8 cellular contexts compared by ENCODE assay signal in genomic region chr7:141737836-141738591, GRCh38. TPM values are rescaled to one million over a fixed set of nuclear protein-coding genes. Genes with fewer than 3 reads are reported as not detected.
DNase-seq lines count a peak whose midpoint lies in the region; ATAC-seq and TF ChIP-seq lines count a peak whose summit lies in the region.

Gene SSBP1, plus strand, starts transcription at chr7:141738358. Its CDS starts 809 bp downstream, at chr7:141739167.

- TF ChIP-seq POLR2A in NB4 (IDR thresholded peaks at IDR 0.05; ENCODE audit: extremely low read depth, insufficient read length): peak; percentile 96

- H3K27me3 ChIP-seq in SK-N-SH (ENCODE audit: insufficient read depth) (no peaks in the 10 kb centered on the region), thoracic aorta (replicated peaks; ENCODE audit: insufficient read depth) (no peaks in the 10 kb centered on the region)

- H3F3A ChIP-seq in SK-N-SH (replicated peaks; ENCODE audit: insufficient read depth): peaks cover 4% of the 10 kb centered on the region

- H3K4me1 ChIP-seq in SK-N-SH (ENCODE audit: control insufficient read depth in 1 of 2, insufficient read depth in 2 of 2, low read depth in 1 of 2, low read length in 1 of 2) (peaks cover 6 to 26% of the 10 kb centered on the region in 2 experiments; a peak in 2 of 4 replicates), thoracic aorta (ENCODE audit: control insufficient read depth in 1 of 2, low read depth in 2 of 2) (peaks cover 5 to 18% of the 10 kb centered on the region in 2 donors)

- H3K36me3 Mint-ChIP-seq in HFFc6 (ENCODE audit: low read depth): peaks cover 24% of the 10 kb centered on the region
- peaks cover 27% of the 10 kb centered on the region for H3K36me3 Mint-ChIP-seq in activated naive CD4-positive, alpha-beta T cell treated with anti-CD3 and anti-CD28 coated beads, Interleukin-2, amount 50 U/mL, for 24 hours

- H3K36me3 ChIP-seq in SK-N-SH (replicated peaks in 1 of 2; ENCODE audit: control insufficient read depth in 1 of 2, insufficient read depth in 2 of 2, low read length in 1 of 2) (peaks cover 35 to 37% of the 10 kb centered on the region in 2 experiments), thoracic aorta (peaks cover 12% of the 10 kb centered on the region)

- H3K27ac ChIP-seq in SK-N-SH (ENCODE audit: low read depth in 2 of 2, low read length in 1 of 2) (peak within 1 kb of the TSS; percentile 69 to 93), thoracic aorta (peak within 1 kb of the TSS; percentile 64 to 76)

- CTCF ChIA-PET in SK-N-SH (lab: Yijun Ruan, JAX): interaction anchor here (0.6 to 9.4 kb wide), 51 partner anchors 10 to 1573 kb away, joined by 3 to 124 read pairs (median 5); partner anchors contain the start of genes AGK, DENND11, MRPS33 and TAS2R3

- POLR2A ChIA-PET in SK-N-SH (lab: Yijun Ruan, JAX): interaction anchor here (0.6 to 1.3 kb wide), 18 partner anchors 16 to 723 kb away, joined by 3 to 7 read pairs (median 4); partner anchors contain the start of genes AGK, DENND11 and MRPS33

- ATAC-seq in omental fat pad (ENCODE audit: low FRiP score): peak; percentile 98
- ATAC-seq in thoracic aorta (ENCODE audit: insufficient number of reproducible peaks, low FRiP score, low read depth): peak; percentile 96

- H3K9me3 Mint-ChIP-seq in HFFc6: no peaks in the 10 kb centered on the region
- no peaks in the 10 kb centered on the region for H3K9me3 Mint-ChIP-seq in activated naive CD4-positive, alpha-beta T cell treated with anti-CD3 and anti-CD28 coated beads, Interleukin-2, amount 50 U/mL, for 24 hours

- H3K4me2 ChIP-seq in SK-N-SH: peak within 1 kb of the TSS; percentile 78

- peak in 1 of 2 experiments; percentile 59; a peak in 2 of 4 replicates for TF ChIP-seq EP300 in SK-N-SH (IDR thresholded peaks at IDR 0.05; ENCODE audit: borderline replicate concordance in 1 of 2, low read depth in 1 of 2, low read length in 1 of 2)

- TF ChIP-seq RAD21 in SK-N-SH (IDR thresholded peaks at IDR 0.05; ENCODE audit: low read length): peak; percentile 61

- H3K4me3 Mint-ChIP-seq in HFFc6: peak within 1 kb of the TSS; percentile 99
- peak within 1 kb of the TSS; percentile 98 for H3K4me3 Mint-ChIP-seq in activated naive CD4-positive, alpha-beta T cell treated with anti-CD3 and anti-CD28 coated beads, Interleukin-2, amount 50 U/mL, for 24 hours

- H3K4me3 ChIP-seq in GM08714 (ENCODE audit: low read length) (peak within 1 kb of the TSS; percentile 75), NB4 (ENCODE audit: low read depth, low read length) (peak within 1 kb of the TSS; percentile 97), SK-N-SH (ENCODE audit: low read depth in 2 of 2, low read length in 1 of 2) (peak within 1 kb of the TSS; percentile 94 to 95), thoracic aorta (peak within 1 kb of the TSS; percentile 74)

- TF ChIP-seq CTCF in HFFc6 (IDR thresholded peaks at IDR 0.05) (peak; percentile 86), NB4 (IDR thresholded peaks at IDR 0.05; ENCODE audit: low read depth, low read length) (peak; percentile 98), SK-N-SH (IDR thresholded peaks at IDR 0.05) (peak; percentile 99), omental fat pad (IDR thresholded peaks at IDR 0.05) (peak in 2 of 3 donors; percentile 39 to 46), thoracic aorta (IDR thresholded peaks at IDR 0.05) (peak; percentile 77)

- H3K79me2 ChIP-seq in SK-N-SH (ENCODE audit: insufficient read depth): peaks cover 40% of the 10 kb centered on the region

- H3K9ac ChIP-seq in SK-N-SH: peak within 1 kb of the TSS; percentile 83

- H3K4me1 Mint-ChIP-seq in HFFc6 (ENCODE audit: low read depth): peaks cover 32% of the 10 kb centered on the region
- H3K4me1 Mint-ChIP-seq in activated naive CD4-positive, alpha-beta T cell treated with anti-CD3 and anti-CD28 coated beads, Interleukin-2, amount 50 U/mL, for 24 hours: peaks cover 54% of the 10 kb centered on the region

- no peaks in the 10 kb centered on the region for H4K20me1 ChIP-seq in SK-N-SH (ENCODE audit: insufficient read depth)

- 2% methylated on average over 46 of the region's 46 CpGs for WGBS in SK-N-SH (ENCODE audit: low lambda C conversion rate)

- peak within 1 kb of the TSS; percentile 99 for H2AFZ ChIP-seq in SK-N-SH (ENCODE audit: low read depth)

- H3K27me3 Mint-ChIP-seq in HFFc6 (ENCODE audit: insufficient read depth): no peaks in the 10 kb centered on the region
- no peaks in the 10 kb centered on the region for H3K27me3 Mint-ChIP-seq in activated naive CD4-positive, alpha-beta T cell treated with anti-CD3 and anti-CD28 coated beads, Interleukin-2, amount 50 U/mL, for 24 hours

- no peaks in the 10 kb centered on the region for H3K9me3 ChIP-seq in SK-N-SH
- no peaks in the 10 kb centered on the region for H3K9me3 ChIP-seq in thoracic aorta

- peak within 1 kb of the TSS; percentile 97 for H3K27ac Mint-ChIP-seq in HFFc6
- H3K27ac Mint-ChIP-seq in activated naive CD4-positive, alpha-beta T cell treated with anti-CD3 and anti-CD28 coated beads, Interleukin-2, amount 50 U/mL, for 24 hours: peak within 1 kb of the TSS; percentile 99

- DNase-seq in HFFc6: peak; percentile 94
- peak; percentile 99 for DNase-seq in NB4 (ENCODE audit: low read depth)
- DNase-seq in SK-N-SH: peak; percentile 88
- DNase-seq in glomerular endothelial cell (ENCODE audit: extremely low read depth, low read depth, low spot score): peak; percentile 90
- peak; percentile 48 for DNase-seq in omental fat pad (ENCODE audit: low spot score)
- peak; percentile 56 for DNase-seq in thoracic aorta (ENCODE audit: low spot score)

- no peaks in the 10 kb centered on the region for H3K9me2 ChIP-seq in SK-N-SH

TF ChIP-seq in SK-N-SH, 30 proteins besides CTCF, POLR2A, EP300 and RAD21 (continues in another document):
- TF ChIP-seq GABPA (IDR thresholded peaks at IDR 0.05; ENCODE audit: low read depth) (peak; percentile 100), IRF3 (IDR thresholded peaks at IDR 0.05; ENCODE audit: low read depth, low read length) (peak; percentile 68), TAF1 (IDR thresholded peaks at IDR 0.05; ENCODE audit: borderline replicate concordance, low read depth, low read length) (peak; percentile 97), YY1 (IDR thresholded peaks at IDR 0.05; ENCODE audit: low read depth) (peak; percentile 83), JUND (IDR thresholded peaks at IDR 0.05) (no peak), FOSL2 (IDR thresholded peaks at IDR 0.05; ENCODE audit: borderline replicate concordance, low read depth) (peak; percentile 52; the same call in 1 of the 2 replicates), FOXJ3 (CRISPR knock-in tag; IDR thresholded peaks at IDR 0.05) (peak; percentile 85), MXI1 (IDR thresholded peaks at IDR 0.05; ENCODE audit: low read depth, low read length) (peak; percentile 96)
- TF ChIP-seq, protein P1, sequence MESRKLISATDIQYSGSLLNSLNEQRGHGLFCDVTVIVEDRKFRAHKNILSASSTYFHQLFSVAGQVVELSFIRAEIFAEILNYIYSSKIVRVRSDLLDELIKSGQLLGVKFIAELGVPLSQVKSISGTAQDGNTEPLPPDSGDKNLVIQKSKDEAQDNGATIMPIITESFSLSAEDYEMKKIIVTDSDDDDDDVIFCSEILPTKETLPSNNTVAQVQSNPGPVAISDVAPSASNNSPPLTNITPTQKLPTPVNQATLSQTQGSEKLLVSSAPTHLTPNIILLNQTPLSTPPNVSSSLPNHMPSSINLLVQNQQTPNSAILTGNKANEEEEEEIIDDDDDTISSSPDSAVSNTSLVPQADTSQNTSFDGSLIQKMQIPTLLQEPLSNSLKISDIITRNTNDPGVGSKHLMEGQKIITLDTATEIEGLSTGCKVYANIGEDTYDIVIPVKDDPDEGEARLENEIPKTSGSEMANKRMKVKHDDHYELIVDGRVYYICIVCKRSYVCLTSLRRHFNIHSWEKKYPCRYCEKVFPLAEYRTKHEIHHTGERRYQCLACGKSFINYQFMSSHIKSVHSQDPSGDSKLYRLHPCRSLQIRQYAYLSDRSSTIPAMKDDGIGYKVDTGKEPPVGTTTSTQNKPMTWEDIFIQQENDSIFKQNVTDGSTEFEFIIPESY (IDR thresholded peaks at IDR 0.05; ENCODE audit: borderline replicate concordance, low read depth): peak; percentile 84

RNA-seq across cellular contexts. Expression of gene SSBP1, which starts in this region (rescaled TPM):
- 100 to 1,000 TPM; 122 to 180 (median 147) TPM for total RNA-seq in HFFc6 (2021; fragmentation: NEBNext Ultra II Directional; extraction: Animal tissue kit (Norgen Biotek cat#: 25700))
- 191 and 212 TPM in 2 replicates for polyA plus RNA-seq in SK-N-SH (2012; rRNA removed)
- polyA plus RNA-seq in SK-N-SH (2012; cell fraction: cytosol; rRNA removed): 287 and 438 TPM in 2 replicates
- 78.4 and 137 TPM in 2 replicates for polyA plus RNA-seq in SK-N-SH (2012; cell fraction: nucleus; rRNA removed)
- total RNA-seq in glomerular endothelial cell (164 and 250 TPM in 2 replicates), omental fat pad (100 to 1,000 TPM in 2 of 4 donors, 10 to 100 TPM in 2; 76.8 to 106 (median 92.0) TPM), thoracic aorta (100 to 1,000 TPM in 1 of 2 donors, 10 to 100 TPM in 1; 50.8 to 157 TPM)

Comparison
In these comparisons a context has a peak if more than half of its experiments do, and no peak if none do; other contexts are left out.
1. Peak in every context shown above with its lines: DNase-seq, ATAC-seq, H3K4me3 ChIP-seq and H3K27ac ChIP-seq.
2. DNase-seq: peak in every context shown above with its lines; median percentile 99 in NB4; 94 in HFFc6; 90 in glomerular endothelial cell; 88 in SK-N-SH; 56 in thoracic aorta; 48 in omental fat pad.
3. CTCF ChIP-seq: peak in every context shown above with its lines; median percentile 99 in SK-N-SH; 98 in NB4; 86 in HFFc6; 77 in thoracic aorta; 42 in omental fat pad.